8 cellular contexts compared by ENCODE assay signal in the genomic region with DNA sequence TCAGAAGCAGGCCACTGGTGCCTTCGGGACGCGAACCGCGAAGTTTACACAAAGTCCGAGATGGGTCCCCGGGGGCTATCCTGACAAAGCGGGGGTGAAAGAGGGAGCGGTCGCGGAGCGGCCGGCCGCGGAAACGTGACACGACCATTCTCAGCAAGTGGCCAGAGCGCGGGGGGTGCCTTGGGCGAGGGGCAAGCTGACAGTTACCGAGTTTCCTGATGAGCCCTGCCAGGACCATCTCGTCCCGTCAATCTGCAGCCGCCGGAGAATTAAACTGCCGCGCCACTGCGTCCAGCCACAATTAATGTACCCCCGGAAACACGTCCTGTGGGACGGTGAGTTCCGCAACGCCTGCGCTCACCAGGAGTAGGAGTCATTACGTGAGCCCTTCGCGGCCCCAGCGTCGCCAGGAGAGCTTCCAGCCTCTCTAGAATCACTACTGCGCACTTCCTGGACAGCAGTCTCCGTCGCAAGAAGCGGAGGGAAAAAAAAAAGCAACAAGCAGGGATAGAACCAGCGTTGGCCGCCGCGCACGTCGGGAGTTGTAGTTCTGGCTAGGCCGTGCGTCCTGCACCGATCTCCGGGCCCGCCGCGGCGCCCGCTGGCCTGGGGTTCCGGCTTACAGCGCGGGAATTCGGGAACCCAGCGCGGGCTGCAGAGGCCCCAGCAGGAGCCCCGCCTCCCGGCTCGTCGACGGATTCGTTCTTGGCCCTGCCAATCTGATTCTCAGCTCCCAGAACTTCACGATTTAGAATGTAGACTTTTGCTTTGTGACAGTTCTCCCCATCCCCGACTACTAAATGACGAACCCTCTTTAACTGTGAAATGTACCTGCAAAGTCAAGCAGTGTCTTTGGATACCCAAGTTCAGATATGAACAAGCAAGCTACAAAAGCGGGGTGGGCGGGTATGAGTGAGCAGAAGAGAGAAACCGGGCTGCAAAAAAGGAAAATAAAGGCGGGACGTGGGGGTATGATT. TPM values are rescaled to one million over a fixed set of nuclear protein-coding genes. Genes with fewer than 3 reads are reported as not detected.
DNase-seq lines count a peak whose midpoint lies in the region; ATAC-seq and TF ChIP-seq lines count a peak whose summit lies in the region.

A gene with protein sequence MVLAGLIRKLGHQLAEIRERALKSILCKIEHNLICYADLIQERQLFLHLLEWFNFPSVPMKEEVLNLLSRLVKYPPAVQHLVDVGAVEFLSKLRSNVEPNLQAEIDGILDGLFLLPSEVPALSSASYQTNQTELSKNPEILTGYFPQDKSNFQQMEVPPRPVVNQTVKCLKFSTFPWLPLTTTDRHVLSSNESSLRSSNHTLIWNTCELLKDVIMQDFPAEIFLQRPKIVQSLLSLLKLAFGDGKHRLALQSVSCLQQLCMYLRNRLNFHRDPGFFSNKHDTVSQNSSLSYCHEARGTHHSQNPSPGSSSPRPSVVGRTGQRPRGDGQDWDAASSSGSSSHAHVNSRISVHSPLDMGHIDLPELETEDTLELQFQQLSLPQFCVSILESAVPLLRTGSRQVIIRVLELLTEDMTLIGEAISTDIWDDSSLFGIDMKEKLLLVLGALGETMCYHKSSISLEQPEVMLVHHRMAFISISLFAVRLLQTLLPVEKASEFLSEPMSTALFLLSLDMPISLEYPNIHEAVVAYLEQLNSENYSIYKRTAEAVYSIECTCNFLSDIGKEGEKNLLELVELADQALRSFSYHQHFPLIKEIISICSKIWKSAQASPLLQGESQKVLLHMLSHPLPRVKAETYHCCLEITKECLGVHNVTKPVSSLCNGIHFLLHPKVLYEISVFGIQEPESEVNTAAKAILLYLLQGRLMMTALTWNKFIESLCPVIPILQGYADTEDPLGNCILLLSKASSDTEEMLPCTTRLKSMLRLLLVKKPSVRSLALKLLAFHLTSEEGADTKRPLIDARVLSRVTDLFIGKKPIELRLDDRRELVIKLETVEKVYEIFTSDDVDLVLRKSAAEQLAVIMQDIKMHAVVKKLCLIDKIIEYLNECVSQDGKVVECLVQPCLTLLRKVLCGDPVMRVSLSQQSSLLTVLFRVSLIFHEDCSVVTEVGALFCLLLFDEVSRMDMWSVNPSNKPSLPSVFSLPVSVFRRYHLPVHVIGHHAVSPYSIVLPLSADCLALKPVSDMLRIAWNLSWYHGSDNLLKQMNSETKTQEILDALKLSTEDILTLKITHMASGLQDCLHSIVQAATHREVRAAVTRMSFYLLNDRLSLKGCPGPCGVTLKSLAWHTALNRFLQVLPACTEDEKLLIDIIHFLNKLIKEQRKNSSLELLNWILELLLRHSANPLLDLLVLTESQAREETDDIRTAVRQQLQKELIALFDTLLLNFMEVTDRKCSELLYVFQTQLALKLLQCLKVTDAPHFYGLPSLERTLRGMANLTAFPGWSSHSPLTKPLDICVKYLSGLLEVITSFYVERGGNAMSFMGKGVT (N-terminal part only) (minus strand): TSS at position 267 of the 977 bp plus-strand sequence. CDS start 29 bp downstream, at position 238.

- CTCF ChIA-PET in Panc1 (lab: Charles Lee) = interaction anchor here (0.6 to 0.8 kb wide), 3 partner anchors 12 to 82 kb away, joined by 3 to 5 read pairs (median 5); no protein-coding TSS in a partner anchor

- peak within 1 kb of the TSS; percentile 71 for H3K9ac ChIP-seq in muscle layer of colon (ENCODE audit: low read length)

- H3K4me1 ChIP-seq in Panc1 (ENCODE audit: control insufficient read depth, insufficient read depth, low read length) = peaks cover 23% of the 10 kb centered on the region
- peaks cover 0 to 2% of the 10 kb centered on the region in 2 donors for H3K4me1 ChIP-seq in esophagus (ENCODE audit: control insufficient read depth in 2 of 2, insufficient read depth in 2 of 2, low read length in 1 of 2)
- H3K4me1 ChIP-seq in muscle layer of colon (ENCODE audit: insufficient read depth, low read length) = peaks cover 9% of the 10 kb centered on the region

- intact Hi-C loops in Panc1 (cut with micrococcal nuclease; ENCODE audit: unreplicated experiment) = loop anchor here (5.0 kb wide), 1 partner anchor 92 kb away; no protein-coding TSS in a partner anchor

- H3K36me3 ChIP-seq in Panc1 (ENCODE audit: control insufficient read depth, insufficient read depth, low read length) = peaks cover 3% of the 10 kb centered on the region
- H3K36me3 ChIP-seq in esophagus (ENCODE audit: control insufficient read depth in 2 of 2, insufficient read depth in 2 of 2, low read length in 1 of 2) = peaks cover 2% of the 10 kb centered on the region in 2 donors
- peaks cover 4% of the 10 kb centered on the region for H3K36me3 ChIP-seq in muscle layer of colon (ENCODE audit: insufficient read depth, low read length)

- H3K36me3 Mint-ChIP-seq in activated T-cell treated with anti-CD3 and anti-CD28 coated beads, Interleukin-2, amount 50 U/mL, for 4 hours (ENCODE audit: insufficient read depth) = peaks cover 8% of the 10 kb centered on the region

- no peaks in the 10 kb centered on the region for H3K9me3 Mint-ChIP-seq in activated T-cell treated with anti-CD3 and anti-CD28 coated beads, Interleukin-2, amount 50 U/mL, for 4 hours

- H3K9me3 ChIP-seq in Panc1 (ENCODE audit: control insufficient read depth, insufficient read depth, low read depth, low read length) = no peaks in the 10 kb centered on the region
- H3K9me3 ChIP-seq in esophagus (ENCODE audit: control insufficient read depth in 2 of 2, insufficient read depth in 1 of 2, low read depth in 1 of 2, low read length in 1 of 2) = no peaks in the 10 kb centered on the region
- no peaks in the 10 kb centered on the region for H3K9me3 ChIP-seq in muscle layer of colon (ENCODE audit: low read length)

- BruUV-seq in Panc1 (replicated peaks; lab: Mats Ljungman, UMichigan) = no TSS peak

- WGBS in esophagus, 2 donors = 0 to 1% methylated on average over 74 to 78 of the region's 78 CpGs

- POLR2A ChIA-PET in Panc1 (lab: Charles Lee) = interaction anchor here (0.7 kb wide), 1 partner anchor 11 kb away, joined by 3 read pairs; no protein-coding TSS in a partner anchor

- in situ Hi-C loops in Panc1 (cut with HindIII; ENCODE audit: low pct_unique_long_range_greater_than_20kb, low sequenced_read_pairs) = no loop called here

- ATAC-seq in GM21723 (IDR thresholded peaks at IDR 0.05; ENCODE audit: unreplicated experiment) (peak; percentile 97), Panc1 (peak; percentile 97)
- ATAC-seq in activated T-cell treated with anti-CD3 and anti-CD28 coated beads, Interleukin-2, amount 50 U/mL, for 4 hours = peak; percentile 97 to 98

- H3K4me1 Mint-ChIP-seq in activated T-cell treated with anti-CD3 and anti-CD28 coated beads, Interleukin-2, amount 50 U/mL, for 4 hours (ENCODE audit: low read depth) = peaks cover 25% of the 10 kb centered on the region

- H3K27me3 Mint-ChIP-seq in activated T-cell treated with anti-CD3 and anti-CD28 coated beads, Interleukin-2, amount 50 U/mL, for 4 hours (ENCODE audit: low read depth) = peaks cover 3% of the 10 kb centered on the region

- H3K4me3 ChIP-seq in Panc1 (ENCODE audit: low read depth in 2 of 2, low read length in 2 of 2) = peak within 1 kb of the TSS; percentile 78 to 96
- peak within 1 kb of the TSS; percentile 76 to 83 for H3K4me3 ChIP-seq in esophagus (ENCODE audit: low read depth in 1 of 2, low read length in 2 of 2)
- peak within 1 kb of the TSS; percentile 56 to 96 for H3K4me3 ChIP-seq in muscle layer of colon (ENCODE audit: low read depth in 1 of 2, low read length in 2 of 2)

- DNase-seq in DMS153 treated with DMSO at 0.1 percent for 48 hours (lab: John Stamatoyannopoulos, UW; ENCODE audit: unreplicated experiment) (peak; percentile 92), KG1 (lab: John Stamatoyannopoulos, UW) (peak; percentile 93), Panc1 (ENCODE audit: low read depth, low spot score) (peak; percentile 83)
- DNase-seq in activated T-cell treated with anti-CD3 and anti-CD28 coated beads, Interleukin-2, amount 50 U/mL, for 4 hours = peak; percentile 85
- DNase-seq in stimulated activated CD8-positive, alpha-beta memory T cell treated with anti-CD3 and anti-CD28 coated beads, Interleukin-7, amount 100 ng/mL, for 24 hours (ENCODE audit: low read depth) = peak; percentile 79

- no peak for TF ChIP-seq CTCF in Panc1 (IDR thresholded peaks at IDR 0.05)

- no peaks in the 10 kb centered on the region for H3K27me3 ChIP-seq in Panc1 (ENCODE audit: control insufficient read depth, insufficient read depth, low read length)
- H3K27me3 ChIP-seq in esophagus (ENCODE audit: control insufficient read depth in 1 of 2, insufficient read depth in 2 of 2, low read length in 2 of 2) = no peaks in the 10 kb centered on the region
- no peaks in the 10 kb centered on the region for H3K27me3 ChIP-seq in muscle layer of colon (ENCODE audit: control insufficient read depth in 1 of 2, insufficient read depth in 2 of 2, low read length in 2 of 2)

- H3K27ac ChIP-seq in Panc1 (ENCODE audit: low read length) = peak within 1 kb of the TSS; percentile 84
- H3K27ac ChIP-seq in esophagus (ENCODE audit: low read depth in 2 of 2, low read length in 1 of 2) = peak within 1 kb of the TSS; percentile 97 to 98
- peak within 1 kb of the TSS; percentile 62 for H3K27ac ChIP-seq in muscle layer of colon (ENCODE audit: low read depth, low read length)

- H3K4me3 Mint-ChIP-seq in activated T-cell treated with anti-CD3 and anti-CD28 coated beads, Interleukin-2, amount 50 U/mL, for 4 hours = peak within 1 kb of the TSS; percentile 98

RNA-seq across cellular contexts. Expression of the gene that starts here (rescaled TPM):
- 16.9 TPM for total RNA-seq in Panc1 (2021; ENCODE audit: unreplicated experiment)
- polyA plus RNA-seq in Panc1 (2012; ENCODE audit: insufficient read length) = 3.6 TPM
- total RNA-seq in activated T-cell treated with anti-CD3 and anti-CD28 coated beads, Interleukin-2, amount 50 U/mL, for 4 hours = 10 to 100 TPM; 15.1 to 15.6 (median 15.2) TPM
- polyA plus RNA-seq in esophagus = 1 to 10 TPM; 2.3 to 2.8 TPM

Comparison
In these comparisons a context has a peak if more than half of its experiments do, and no peak if none do; other contexts are left out.
1. Peak in every context shown above with its lines: DNase-seq, ATAC-seq, H3K4me3 ChIP-seq and H3K27ac ChIP-seq.